ENCODE assay signal across 14 cellular contexts in the genomic region with DNA sequence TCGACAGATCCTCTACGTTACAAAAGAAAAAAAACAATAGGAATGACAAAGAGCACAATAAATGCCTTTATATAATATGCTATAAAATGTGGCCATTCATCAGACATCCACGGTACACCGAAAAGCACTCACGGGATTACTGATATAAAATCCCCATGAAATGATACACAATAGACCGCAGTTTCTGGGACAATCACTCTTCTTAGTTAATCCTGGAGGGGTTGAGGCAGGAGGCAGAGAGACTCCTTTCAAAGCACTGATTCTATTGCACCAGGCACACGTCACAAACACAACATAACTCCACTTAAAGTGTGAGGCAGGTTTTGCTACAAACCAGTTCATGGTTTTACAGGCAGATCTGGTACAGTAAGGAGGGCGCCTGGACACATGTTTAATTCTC.
DNase-seq lines count a peak whose midpoint lies in the region; TF ChIP-seq lines count a peak whose summit lies in the region.
"Had no signal": no experiment of that assay in that cellular context is flagged by ENCODE, and none has a peak within 500 bp of the region (broad histone marks: within the 10 kb centered on the region; RNA-seq: fewer than 3 reads in every experiment).

No MANE protein-coding gene starts in this region.

- no peak overlapping the region for H2AFZ ChIP-seq in neural progenitor cell (replicated peaks)

- no peak overlapping the region for H3K9ac ChIP-seq in neural progenitor cell

- TF ChIP-seq CTCF in dorsolateral prefrontal cortex (IDR thresholded peaks at IDR 0.05 in 54 of 56, conservative IDR thresholded peaks at IDR 0.05 in 2 of 56; ENCODE audit: low read depth in 1 of 56, partially characterized antibody in 56 of 56) (no peak), neural progenitor cell (IDR thresholded peaks at IDR 0.05) (no peak), Peyer's patch (IDR thresholded peaks at IDR 0.05) (no peak)

- peaks cover 2% of the 10 kb centered on the region for H3K9me3 Mint-ChIP-seq in neural progenitor cell
- H3K9me3 Mint-ChIP-seq in activated naive CD4-positive, alpha-beta T cell treated with anti-CD3 and anti-CD28 coated beads for 36 hours = peaks cover 1% of the 10 kb centered on the region
- H3K9me3 Mint-ChIP-seq: CD8-positive, alpha-beta T cell had no signal

- CTCF ChIA-PET in activated naive CD4-positive, alpha-beta T cell treated with anti-CD3 and anti-CD28 coated beads for 36 hours (lab: Charles Lee) = no interaction called here

- H3K9me3 ChIP-seq in HAP-1 = no peaks in the 10 kb centered on the region
- H3K9me3 ChIP-seq in neural progenitor cell (ENCODE audit: low read depth) = no peaks in the 10 kb centered on the region
- no peaks in the 10 kb centered on the region for H3K9me3 ChIP-seq in Peyer's patch

- H3K27ac ChIP-seq in dorsolateral prefrontal cortex (peak overlapping the region in 51 of 59 donors; percentile 1 to 92 (median 81)), neural progenitor cell (no peak overlapping the region), Peyer's patch (no peak overlapping the region)
- H3K27ac ChIP-seq: HL-60 had no signal

- H3K4me1 Mint-ChIP-seq in neural progenitor cell = peaks cover 36% of the 10 kb centered on the region
- H3K4me1 Mint-ChIP-seq in activated naive CD4-positive, alpha-beta T cell treated with anti-CD3 and anti-CD28 coated beads for 36 hours (ENCODE audit: low read depth) = no peaks in the 10 kb centered on the region
- H3K4me1 Mint-ChIP-seq: CD14-positive monocyte had no signal

- peaks cover 69% of the 10 kb centered on the region for H3K36me3 Mint-ChIP-seq in neural progenitor cell
- no peaks in the 10 kb centered on the region for H3K36me3 Mint-ChIP-seq in activated naive CD4-positive, alpha-beta T cell treated with anti-CD3 and anti-CD28 coated beads for 36 hours (ENCODE audit: low read depth)
- H3K36me3 Mint-ChIP-seq: CD14-positive monocyte; CD8-positive, alpha-beta T cell had no signal

- peaks cover 9% of the 10 kb centered on the region for H3F3A ChIP-seq in neural progenitor cell (ENCODE audit: low read depth)

- DNase-seq in HAP-1 (ENCODE audit: low spot score in 2 of 2) (peak; percentile 76 to 99), dorsolateral prefrontal cortex (no peak), neural progenitor cell (ENCODE audit: low spot score) (no peak), middle frontal gyrus (ENCODE audit: extremely low spot score, low spot score) (no peak), Peyer's patch (no peak), dermis blood vessel endothelial cell (no peak)
- no peak for DNase-seq in activated naive CD4-positive, alpha-beta T cell treated with anti-CD3 and anti-CD28 coated beads for 36 hours
- DNase-seq: CD8-positive, alpha-beta T cell; COR-L47; DMS153; DMS79 treated with DMSO at 0.1 percent for 48 hours; EL had no signal

- intact Hi-C loops in dorsolateral prefrontal cortex (cut with DNase I) = no loop called here
- intact Hi-C loops in activated naive CD4-positive, alpha-beta T cell treated with anti-CD3 and anti-CD28 coated beads for 36 hours (cut with micrococcal nuclease) = no loop called here

- no peak overlapping the region for H3K4me2 ChIP-seq in neural progenitor cell

- H3K4me1 ChIP-seq in HAP-1 = peaks cover 14% of the 10 kb centered on the region
- no peaks in the 10 kb centered on the region for H3K4me1 ChIP-seq in neural progenitor cell
- peaks cover 0 to 5% (median 0%) of the 10 kb centered on the region in 4 donors for H3K4me1 ChIP-seq in Peyer's patch

- peaks cover 4% of the 10 kb centered on the region for H3K27me3 Mint-ChIP-seq in neural progenitor cell (ENCODE audit: insufficient read depth, low read depth)
- no peaks in the 10 kb centered on the region for H3K27me3 Mint-ChIP-seq in activated naive CD4-positive, alpha-beta T cell treated with anti-CD3 and anti-CD28 coated beads for 36 hours (ENCODE audit: low read depth)

- H3K4me3 Mint-ChIP-seq in neural progenitor cell = no peak overlapping the region
- no peak overlapping the region for H3K4me3 Mint-ChIP-seq in activated naive CD4-positive, alpha-beta T cell treated with anti-CD3 and anti-CD28 coated beads for 36 hours
- H3K4me3 Mint-ChIP-seq: CD14-positive monocyte; CD8-positive, alpha-beta T cell had no signal

- H3K36me3 ChIP-seq in HAP-1 (replicated peaks) = peaks cover 71% of the 10 kb centered on the region
- H3K36me3 ChIP-seq in neural progenitor cell = peaks cover 7% of the 10 kb centered on the region
- peaks cover 0 to 6% (median 0%) of the 10 kb centered on the region in 3 donors for H3K36me3 ChIP-seq in Peyer's patch

- H3K4me3 ChIP-seq in HAP-1 = no peak overlapping the region
- no peak overlapping the region for H3K4me3 ChIP-seq in dorsolateral prefrontal cortex
- H3K4me3 ChIP-seq in neural progenitor cell = no peak overlapping the region
- H3K4me3 ChIP-seq in Peyer's patch = no peak overlapping the region

- in situ Hi-C loops in HAP-1 (cut with MboI; ENCODE audit: low sequenced_read_pairs) = no loop called here

- H3K27me3 ChIP-seq in HAP-1 (ENCODE audit: low read depth) = no peaks in the 10 kb centered on the region
- H3K27me3 ChIP-seq in dorsolateral prefrontal cortex = no peaks in the 10 kb centered on the region
- no peaks in the 10 kb centered on the region for H3K27me3 ChIP-seq in neural progenitor cell
- no peaks in the 10 kb centered on the region for H3K27me3 ChIP-seq in Peyer's patch

- no peaks in the 10 kb centered on the region for H4K20me1 ChIP-seq in neural progenitor cell (ENCODE audit: low read depth)

- TF ChIP-seq POLR2A in Peyer's patch (IDR thresholded peaks at IDR 0.05) = no peak

- peak overlapping the region; percentile 34 for H3K27ac Mint-ChIP-seq in neural progenitor cell
- H3K27ac Mint-ChIP-seq in activated naive CD4-positive, alpha-beta T cell treated with anti-CD3 and anti-CD28 coated beads for 36 hours = no peak overlapping the region
- H3K27ac Mint-ChIP-seq: CD8-positive, alpha-beta T cell had no signal

- H3K79me2 ChIP-seq in neural progenitor cell (ENCODE audit: low read depth) = no peaks in the 10 kb centered on the region

Comparison
In these comparisons a context has a peak if more than half of its experiments do, and no peak if none do; other contexts are left out.
1. DNase-seq: peak in HAP-1 (2 of 2); none in dorsolateral prefrontal cortex (0 of 10), neural progenitor cell (single experiment), middle frontal gyrus (single experiment), activated naive CD4-positive, alpha-beta T cell treated with anti-CD3 and anti-CD28 coated beads for 36 hours (single experiment), Peyer's patch (0 of 3) and dermis blood vessel endothelial cell (single experiment).
2. H3K27ac ChIP-seq: peak in dorsolateral prefrontal cortex (51 of 59); none in neural progenitor cell (single experiment) and Peyer's patch (0 of 4).